Comparison of ENCODE assay signal across 17 cellular contexts in genomic region chr20:53215166-53215565, GRCh38.
DNase-seq lines count a peak whose midpoint lies in the region; ATAC-seq lines count a peak whose summit lies in the region.
"Had no signal": no experiment of that assay in that cellular context is flagged by ENCODE, and none has a peak within 500 bp of the region (broad histone marks: within the 10 kb centered on the region; RNA-seq: fewer than 3 reads in every experiment).

No MANE protein-coding gene starts in this region.

- POLR2A ChIA-PET in activated CD4-positive, alpha-beta memory T cell treated with anti-CD3 and anti-CD28 coated beads, Interleukin-2, amount 10 ng/mL, durations not matched to agents 7 days and 5 days (lab: Charles Lee) = interaction anchor here (1.4 to 1.9 kb wide), 2 partner anchors 214 to 909 kb away, joined by 3 to 6 read pairs; no protein-coding TSS in a partner anchor

- peak overlapping the region; percentile 15 for H3K4me3 Mint-ChIP-seq in activated CD4-positive, alpha-beta memory T cell treated with anti-CD3 and anti-CD28 coated beads, Interleukin-2, amount 10 ng/mL, durations not matched to agents 7 days and 5 days

- DNase-seq in stimulated activated CD4-positive, alpha-beta T cell treated with anti-CD3 and anti-CD28 coated beads, Interleukin-15, amount 100 ng/mL, for 24 hours = peak; percentile 18
- DNase-seq in stimulated activated CD4-positive, alpha-beta T cell treated with anti-CD3 and anti-CD28 coated beads, Interleukin-4, amount 100 ng/mL, for 1 hour = no peak
- peak; percentile 62 for DNase-seq in M059J (ENCODE audit: low read depth)
- peak; percentile 30 for DNase-seq in activated CD4-positive, alpha-beta memory T cell treated with anti-CD3 and anti-CD28 coated beads, Interleukin-2, amount 10 ng/mL, durations not matched to agents 7 days and 5 days
- DNase-seq in stromal cell of bone marrow (ENCODE audit: low read depth) = peak; percentile 14
- no peak for DNase-seq in cerebellar nuclear complex (lab: John Stamatoyannopoulos, UW)
- DNase-seq: DMS79 treated with DMSO at 0.1 percent for 48 hours, HCEC 1CT, head of caudate nucleus, islet precursor cell, NCI-H1105, NCI-H446 treated with DMSO at 0.1 percent for 48 hours, nucleus accumbens, PC-9, stomach, WERI-Rb-1 had no signal

- H3K9me3 Mint-ChIP-seq in activated CD4-positive, alpha-beta memory T cell treated with anti-CD3 and anti-CD28 coated beads, Interleukin-2, amount 10 ng/mL, durations not matched to agents 7 days and 5 days = no peaks in the 10 kb centered on the region

- H3K4me1 Mint-ChIP-seq in activated CD4-positive, alpha-beta memory T cell treated with anti-CD3 and anti-CD28 coated beads, Interleukin-2, amount 10 ng/mL, durations not matched to agents 7 days and 5 days = peaks cover 27% of the 10 kb centered on the region

- peak overlapping the region; percentile 79 for H3K27ac Mint-ChIP-seq in activated CD4-positive, alpha-beta memory T cell treated with anti-CD3 and anti-CD28 coated beads, Interleukin-2, amount 10 ng/mL, durations not matched to agents 7 days and 5 days

- peaks cover 2% of the 10 kb centered on the region for H3K36me3 Mint-ChIP-seq in activated CD4-positive, alpha-beta memory T cell treated with anti-CD3 and anti-CD28 coated beads, Interleukin-2, amount 10 ng/mL, durations not matched to agents 7 days and 5 days (ENCODE audit: low read depth)

- CTCF ChIA-PET in activated CD4-positive, alpha-beta memory T cell treated with anti-CD3 and anti-CD28 coated beads, Interleukin-2, amount 10 ng/mL, durations not matched to agents 7 days and 5 days (lab: Charles Lee) = interaction anchor here (1.3 to 4.7 kb wide), 4 partner anchors 13 to 903 kb away, joined by 4 to 23 read pairs (median 8); no protein-coding TSS in a partner anchor

- no peak for ATAC-seq in HG02610 (IDR thresholded peaks at IDR 0.05; ENCODE audit: unreplicated experiment)

- H3K27me3 Mint-ChIP-seq in activated CD4-positive, alpha-beta memory T cell treated with anti-CD3 and anti-CD28 coated beads, Interleukin-2, amount 10 ng/mL, durations not matched to agents 7 days and 5 days = no peaks in the 10 kb centered on the region

Comparison
In these comparisons a context has a peak if more than half of its experiments do, and no peak if none do; other contexts are left out.
1. DNase-seq: peak in stimulated activated CD4-positive, alpha-beta T cell treated with anti-CD3 and anti-CD28 coated beads, Interleukin-15, amount 100 ng/mL, for 24 hours (single experiment), M059J (single experiment), activated CD4-positive, alpha-beta memory T cell treated with anti-CD3 and anti-CD28 coated beads, Interleukin-2, amount 10 ng/mL, durations not matched to agents 7 days and 5 days (single experiment) and stromal cell of bone marrow (single experiment); none in stimulated activated CD4-positive, alpha-beta T cell treated with anti-CD3 and anti-CD28 coated beads, Interleukin-4, amount 100 ng/mL, for 1 hour (single experiment) and cerebellar nuclear complex (0 of 2).